ENCODE assay signal across 11 cellular contexts in the genomic region with DNA sequence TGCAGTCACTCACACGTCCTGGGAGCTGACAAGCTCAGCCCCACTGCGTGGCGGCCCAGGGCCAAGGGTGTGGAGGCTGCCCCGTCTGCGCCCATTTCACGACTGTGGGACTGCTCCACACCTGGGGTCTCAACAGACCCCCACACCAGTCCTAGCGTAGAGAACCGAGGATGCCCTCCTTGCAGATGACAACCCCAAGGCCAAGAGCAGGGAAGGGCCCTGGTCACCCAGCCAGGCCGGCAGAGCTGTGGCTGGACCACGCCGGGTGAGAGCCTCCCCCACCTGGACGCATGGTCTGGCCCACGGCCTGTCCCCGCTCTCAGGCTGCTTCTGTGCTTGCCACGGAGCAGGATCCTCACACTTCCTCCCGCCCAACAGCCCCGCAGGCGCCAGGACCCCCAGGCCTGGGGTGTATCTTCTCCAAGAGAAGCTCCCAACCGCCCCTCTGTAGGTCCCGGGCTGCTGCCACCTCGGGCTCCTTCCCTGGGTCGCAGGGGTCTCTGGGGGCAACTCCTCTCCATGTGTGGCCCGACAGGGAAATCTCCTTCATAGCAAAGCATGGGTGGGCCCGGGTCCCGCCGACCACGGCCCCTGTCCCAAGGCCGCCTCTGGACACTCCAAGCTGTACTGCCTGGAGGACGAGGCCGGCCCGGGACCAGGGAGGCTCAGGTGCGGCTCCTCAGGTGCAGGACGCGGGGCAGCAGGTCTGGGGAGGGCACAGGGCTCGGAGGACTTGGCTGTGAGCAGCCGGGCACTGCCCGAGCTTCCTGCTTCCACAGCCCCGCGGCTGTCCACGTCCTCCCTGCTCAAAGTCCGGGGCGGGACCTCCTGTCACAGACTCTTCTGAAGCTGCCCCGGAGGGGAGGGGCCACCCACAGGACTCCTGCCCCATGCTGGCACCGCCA.
DNase-seq lines count a peak whose midpoint lies in the region; ATAC-seq and TF ChIP-seq lines count a peak whose summit lies in the region.
"Had no signal": no experiment of that assay in that cellular context is flagged by ENCODE, and none has a peak within 500 bp of the region (broad histone marks: within the 10 kb centered on the region; RNA-seq: fewer than 3 reads in every experiment).

No MANE protein-coding gene starts in this region.

- ATAC-seq in body of pancreas (peak; percentile 18), left lobe of liver (no peak), GM18870 (IDR thresholded peaks at IDR 0.05; ENCODE audit: unreplicated experiment) (no peak), GM19463 (IDR thresholded peaks at IDR 0.05; ENCODE audit: unreplicated experiment) (no peak)
- ATAC-seq in stimulated activated memory B cell treated with anti-CD40 and anti-IgM and Interleukin-4, amounts not matched to agents 10 μg/mL and 1 μg/mL and 100 μg/mL, for 72 hours: no peak
- no peak for ATAC-seq in stimulated activated effector memory CD8-positive, alpha-beta T cell treated with anti-CD3 and anti-CD28 coated beads, Interleukin-12 subunit alpha, Interleukin-12 subunit beta, amount 100 ng/mL, for 72 hours

- H3K27me3 Mint-ChIP-seq in stimulated activated memory B cell treated with anti-CD40 and anti-IgM and Interleukin-4, amounts not matched to agents 10 μg/mL and 1 μg/mL and 100 μg/mL, for 72 hours: peaks cover 53% of the 10 kb centered on the region

- 82 to 87% methylated on average over 23 to 42 of the region's 44 CpGs for WGBS in body of pancreas, 2 donors

- intact Hi-C loops in body of pancreas (cut with DNase I): no loop called here

- peaks cover 13% of the 10 kb centered on the region for H3K9me3 Mint-ChIP-seq in stimulated activated memory B cell treated with anti-CD40 and anti-IgM and Interleukin-4, amounts not matched to agents 10 μg/mL and 1 μg/mL and 100 μg/mL, for 72 hours
- H3K9me3 Mint-ChIP-seq in stimulated activated effector memory CD8-positive, alpha-beta T cell treated with anti-CD3 and anti-CD28 coated beads, Interleukin-12 subunit alpha, Interleukin-12 subunit beta, amount 100 ng/mL, for 72 hours: peaks cover 4% of the 10 kb centered on the region
- H3K9me3 Mint-ChIP-seq: natural killer cell treated with Interleukin-12 subunit alpha and Interleukin-12 subunit beta and Interleukin-15 and Interleukin-18, amount 100 ng/mL, for 72 hours had no signal

- DNase-seq in body of pancreas: peak in 3 of 4 donors; percentile 15 to 49 (median 32)
- DNase-seq in left lobe of liver (ENCODE audit: low spot score): peak; percentile 43
- DNase-seq in stimulated activated effector memory CD8-positive, alpha-beta T cell treated with anti-CD3 and anti-CD28 coated beads, Interleukin-12 subunit alpha, Interleukin-12 subunit beta, amount 100 ng/mL, for 72 hours (ENCODE audit: low spot score in 2 of 2): no peak
- DNase-seq in cortex of kidney (lab: John Stamatoyannopoulos, UW): no peak
- DNase-seq: GDM1, MM.1S had no signal

- no peaks in the 10 kb centered on the region for H3K36me3 ChIP-seq in HUES6 (ENCODE audit: control insufficient read depth, insufficient read depth, low read length)
- no peaks in the 10 kb centered on the region for H3K36me3 ChIP-seq in body of pancreas (replicated peaks in 1 of 2; ENCODE audit: insufficient read depth in 1 of 2, low read depth in 2 of 2)

- no peak for TF ChIP-seq CTCF in body of pancreas (IDR thresholded peaks at IDR 0.05)

- no peak overlapping the region for H3K27ac Mint-ChIP-seq in stimulated activated memory B cell treated with anti-CD40 and anti-IgM and Interleukin-4, amounts not matched to agents 10 μg/mL and 1 μg/mL and 100 μg/mL, for 72 hours
- no peak overlapping the region for H3K27ac Mint-ChIP-seq in stimulated activated effector memory CD8-positive, alpha-beta T cell treated with anti-CD3 and anti-CD28 coated beads, Interleukin-12 subunit alpha, Interleukin-12 subunit beta, amount 100 ng/mL, for 72 hours
- H3K27ac Mint-ChIP-seq: natural killer cell treated with Interleukin-12 subunit alpha and Interleukin-12 subunit beta and Interleukin-15 and Interleukin-18, amount 100 ng/mL, for 72 hours had no signal

- H3K27me3 ChIP-seq in HUES6 (ENCODE audit: control insufficient read depth, insufficient read depth, low read length) (peaks cover 41% of the 10 kb centered on the region), body of pancreas (no peaks in the 10 kb centered on the region)

- peaks cover 15% of the 10 kb centered on the region; the same call in 1 of the 2 replicates for H3K4me1 ChIP-seq in HUES6 (ENCODE audit: control insufficient read depth, insufficient read depth, low read length)
- H3K4me1 ChIP-seq in body of pancreas: peaks cover 8% of the 10 kb centered on the region

- H3K9me3 ChIP-seq in HUES6 (ENCODE audit: control insufficient read depth, insufficient read depth, low read depth, low read length) (no peaks in the 10 kb centered on the region), body of pancreas (no peaks in the 10 kb centered on the region)

- H3K4me3 ChIP-seq in HUES6 (ENCODE audit: low read depth, low read length) (peak overlapping the region; percentile 60), body of pancreas (no peak overlapping the region)

- TF ChIP-seq POLR2A in body of pancreas (IDR thresholded peaks at IDR 0.05): no peak

- peak overlapping the region; percentile 57 for H3K4me3 Mint-ChIP-seq in stimulated activated memory B cell treated with anti-CD40 and anti-IgM and Interleukin-4, amounts not matched to agents 10 μg/mL and 1 μg/mL and 100 μg/mL, for 72 hours
- H3K4me3 Mint-ChIP-seq in stimulated activated effector memory CD8-positive, alpha-beta T cell treated with anti-CD3 and anti-CD28 coated beads, Interleukin-12 subunit alpha, Interleukin-12 subunit beta, amount 100 ng/mL, for 72 hours: no peak overlapping the region

- H3K4me1 Mint-ChIP-seq in stimulated activated memory B cell treated with anti-CD40 and anti-IgM and Interleukin-4, amounts not matched to agents 10 μg/mL and 1 μg/mL and 100 μg/mL, for 72 hours: peaks cover 36% of the 10 kb centered on the region
- H3K4me1 Mint-ChIP-seq in stimulated activated effector memory CD8-positive, alpha-beta T cell treated with anti-CD3 and anti-CD28 coated beads, Interleukin-12 subunit alpha, Interleukin-12 subunit beta, amount 100 ng/mL, for 72 hours: peaks cover 27% of the 10 kb centered on the region

- peaks cover 11% of the 10 kb centered on the region for H3K36me3 Mint-ChIP-seq in stimulated activated memory B cell treated with anti-CD40 and anti-IgM and Interleukin-4, amounts not matched to agents 10 μg/mL and 1 μg/mL and 100 μg/mL, for 72 hours
- no peaks in the 10 kb centered on the region for H3K36me3 Mint-ChIP-seq in stimulated activated effector memory CD8-positive, alpha-beta T cell treated with anti-CD3 and anti-CD28 coated beads, Interleukin-12 subunit alpha, Interleukin-12 subunit beta, amount 100 ng/mL, for 72 hours

- H3K9ac ChIP-seq in HUES6 (ENCODE audit: low read length): peak overlapping the region; percentile 39

- H3K27ac ChIP-seq in HUES6 (ENCODE audit: low read depth, low read length) (no peak overlapping the region), body of pancreas (no peak overlapping the region)

Comparison
In these comparisons a context has a peak if more than half of its experiments do, and no peak if none do; other contexts are left out.
1. DNase-seq: peak in body of pancreas (3 of 4) and left lobe of liver (single experiment); none in stimulated activated effector memory CD8-positive, alpha-beta T cell treated with anti-CD3 and anti-CD28 coated beads, Interleukin-12 subunit alpha, Interleukin-12 subunit beta, amount 100 ng/mL, for 72 hours (0 of 2) and cortex of kidney (single experiment).